Comparison of ENCODE assay signal across 25 cellular contexts in the genomic region with DNA sequence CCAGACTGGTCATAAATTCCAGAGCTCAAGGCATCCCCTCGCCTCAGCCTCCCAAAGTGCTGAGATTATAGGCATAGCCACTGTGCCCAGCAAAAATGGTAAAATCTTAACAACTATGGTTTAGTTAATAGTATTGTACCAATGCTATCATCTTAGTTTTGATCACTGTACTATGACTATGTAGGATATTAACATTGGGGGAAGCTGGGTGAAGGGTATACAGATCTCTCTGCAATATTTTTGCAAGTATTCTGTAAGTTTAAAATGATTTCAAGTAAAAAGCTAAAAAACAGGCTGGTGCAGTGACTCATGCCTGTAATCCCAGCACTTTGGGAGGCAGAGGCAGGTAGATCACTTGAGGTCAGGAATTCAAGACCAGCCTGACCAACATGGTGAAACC.
"Had no signal": no experiment of that assay in that cellular context is flagged by ENCODE, and none has a peak within 500 bp of the region (broad histone marks: within the 10 kb centered on the region; RNA-seq: fewer than 3 reads in every experiment).

No MANE protein-coding gene starts in this region.

- H3K27ac Mint-ChIP-seq: dendritic cell treated with granulocyte-macrophage colony-stimulating factor and Interleukin-4, amounts not matched to agents 40 ng/mL and 50 ng/mL, for 4 days; endodermal cell had no signal

- H3K27me3 Mint-ChIP-seq: dendritic cell treated with granulocyte-macrophage colony-stimulating factor and Interleukin-4, amounts not matched to agents 40 ng/mL and 50 ng/mL, for 4 days; effector memory CD8-positive, alpha-beta T cell had no signal

- H3K36me3 ChIP-seq: colonic mucosa, esophagus muscularis mucosa, esophagus squamous epithelium, gastrocnemius medialis, gastroesophageal sphincter, heart left ventricle, heart right ventricle had no signal

- H3K4me1 Mint-ChIP-seq: endodermal cell had no signal

- H3K4me1 ChIP-seq: colonic mucosa, esophagus muscularis mucosa, esophagus squamous epithelium, foreskin keratinocyte, gastrocnemius medialis, gastroesophageal sphincter, heart left ventricle, heart right ventricle had no signal

- ATAC-seq: effector memory CD8-positive, alpha-beta T cell; esophagus mucosa; foreskin keratinocyte; gastrocnemius medialis; gastroesophageal sphincter; heart left ventricle; heart right ventricle had no signal

- DNase-seq: colonic mucosa; cortex of kidney; dermis blood vessel endothelial cell; dorsolateral prefrontal cortex; effector CD4-positive, alpha-beta T cell; effector CD8-positive, alpha-beta T cell; effector memory CD4-positive, alpha-beta T cell; effector memory CD8-positive, alpha-beta T cell; endodermal cell; erythroblast; esophagus squamous epithelium; foreskin fibroblast; foreskin keratinocyte; foreskin melanocyte; gastrocnemius medialis; glutamatergic neuron; head of caudate nucleus; heart left ventricle; heart right ventricle had no signal

- H3K9me3 ChIP-seq: colonic mucosa, esophagus muscularis mucosa, esophagus squamous epithelium, gastrocnemius medialis, gastroesophageal sphincter had no signal

- H3K4me3 ChIP-seq: colonic mucosa, coronary artery, dorsolateral prefrontal cortex, esophagus muscularis mucosa, esophagus squamous epithelium, gastrocnemius medialis, gastroesophageal sphincter, heart left ventricle, heart right ventricle had no signal

- H3K27ac ChIP-seq: colonic mucosa, coronary artery, dorsolateral prefrontal cortex, epithelial cell of prostate, esophagus muscularis mucosa, esophagus squamous epithelium, foreskin keratinocyte, gastrocnemius medialis, gastroesophageal sphincter, heart left ventricle, heart right ventricle had no signal

- H3K9me3 Mint-ChIP-seq: dendritic cell treated with granulocyte-macrophage colony-stimulating factor and Interleukin-4, amounts not matched to agents 40 ng/mL and 50 ng/mL, for 4 days; effector memory CD8-positive, alpha-beta T cell had no signal

- H3K4me3 Mint-ChIP-seq: dendritic cell treated with granulocyte-macrophage colony-stimulating factor and Interleukin-4, amounts not matched to agents 40 ng/mL and 50 ng/mL, for 4 days; effector memory CD8-positive, alpha-beta T cell; endodermal cell had no signal
